In genomic region chr3:64341355-64341754, GRCh38 we compare ENCODE assay signal across 15 cellular contexts.
A peak's percentile ranks its signal among the peaks of the same experiment; 100 is the strongest.
DNase-seq lines count a peak whose midpoint lies in the region; ATAC-seq and TF ChIP-seq lines count a peak whose summit lies in the region.
"Had no signal": no experiment of that assay in that cellular context is flagged by ENCODE, and none has a peak within 500 bp of the region (broad histone marks: within the 10 kb centered on the region; RNA-seq: fewer than 3 reads in every experiment).

No MANE protein-coding gene starts in this region.

- no peak overlapping the region for H3K4me3 ChIP-seq in ACC112 (ENCODE audit: low read depth, low read length)
- H3K4me3 ChIP-seq in fibroblast of villous mesenchyme (ENCODE audit: low read depth, low read length): no peak overlapping the region
- H3K4me3 ChIP-seq: body of pancreas, skin epidermis had no signal

- no peaks in the 10 kb centered on the region for H3K79me2 ChIP-seq in ACC112 (ENCODE audit: control insufficient read depth, insufficient read depth, low read length, unreplicated experiment)

- peaks cover 57% of the 10 kb centered on the region for H3K4me1 ChIP-seq in ACC112 (ENCODE audit: control insufficient read depth, insufficient read depth, low read length, unreplicated experiment)

- TF ChIP-seq CTCF in fibroblast of villous mesenchyme (IDR thresholded peaks at IDR 0.05; ENCODE audit: insufficient read depth, low read depth, low read length): no peak

- H3K27me3 ChIP-seq in ACC112 (ENCODE audit: insufficient read depth, low read length): no peaks in the 10 kb centered on the region
- H3K27me3 ChIP-seq: body of pancreas had no signal

- H2AFZ ChIP-seq in ACC112 (ENCODE audit: low read length, unreplicated experiment): peak overlapping the region; percentile 99

- H3K36me3 ChIP-seq in ACC112 (ENCODE audit: insufficient read depth, low read length): no peaks in the 10 kb centered on the region

- peak overlapping the region; percentile 80 for H3K27ac ChIP-seq in ACC112 (ENCODE audit: low read depth, low read length)
- H3K27ac ChIP-seq: body of pancreas had no signal

- in situ Hi-C loops in ACHN (cut with HindIII; ENCODE audit: low pct_ligation_motif_present, low pct_unique_long_range_greater_than_20kb, low sequenced_read_pairs): no loop called here

- DNase-seq in RPMI7951 (ENCODE audit: low read depth) (peak; percentile 26), fibroblast of villous mesenchyme (ENCODE audit: low read depth) (peak; percentile 36), occipital lobe (lab: John Stamatoyannopoulos, UW) (peak; percentile 21), ACHN (no peak)
- no peak for DNase-seq in activated T-cell treated with anti-CD3 and anti-CD28 coated beads, Interleukin-2, amount 50 U/mL, for 1 hour
- DNase-seq: body of pancreas; effector memory CD4-positive, alpha-beta T cell; natural killer cell; NCI-H1417; NCI-H226; stimulated activated naive CD4-positive, alpha-beta T cell treated with Interleukin-2 at 50 U/mL for 16 hours had no signal

- ATAC-seq in GM18519 (IDR thresholded peaks at IDR 0.05; ENCODE audit: low FRiP score, unreplicated experiment): no peak
- ATAC-seq in HG02798 (IDR thresholded peaks at IDR 0.05; ENCODE audit: poor library complexity, unreplicated experiment): no peak
- ATAC-seq: body of pancreas, natural killer cell had no signal

Comparison
In these comparisons a context has a peak if more than half of its experiments do, and no peak if none do; other contexts are left out.
1. DNase-seq: peak in RPMI7951 (single experiment), fibroblast of villous mesenchyme (single experiment) and occipital lobe (single experiment); none in activated T-cell treated with anti-CD3 and anti-CD28 coated beads, Interleukin-2, amount 50 U/mL, for 1 hour (single experiment) and ACHN (single experiment).